In the genomic region with DNA sequence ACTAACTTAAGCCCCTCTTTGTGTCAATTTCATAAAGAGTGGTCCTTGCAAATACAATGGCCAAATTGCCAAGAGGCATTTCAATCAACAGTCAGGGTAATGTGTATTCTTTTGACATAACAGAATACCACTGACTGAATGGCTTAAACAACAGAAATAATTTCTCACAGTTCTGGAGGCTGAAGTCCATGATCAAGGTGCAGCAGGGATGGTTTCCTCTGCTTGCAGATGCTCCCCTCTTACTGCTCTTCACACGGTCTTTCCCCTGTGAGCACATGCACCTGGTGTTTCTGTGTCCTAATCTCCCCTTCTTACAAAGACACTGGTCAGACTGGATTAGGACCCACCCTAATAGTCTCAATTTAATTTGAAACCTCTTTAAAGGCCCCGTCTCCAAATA, we compare ENCODE assay signal across 2 cellular contexts.
TF ChIP-seq lines count a peak whose summit lies in the region.

No MANE protein-coding gene starts in this region.

TF ChIP-seq in WTC11, 78 proteins besides CTCF, POLR2A, EP300 and RAD21:
- TF ChIP-seq, protein P1, sequence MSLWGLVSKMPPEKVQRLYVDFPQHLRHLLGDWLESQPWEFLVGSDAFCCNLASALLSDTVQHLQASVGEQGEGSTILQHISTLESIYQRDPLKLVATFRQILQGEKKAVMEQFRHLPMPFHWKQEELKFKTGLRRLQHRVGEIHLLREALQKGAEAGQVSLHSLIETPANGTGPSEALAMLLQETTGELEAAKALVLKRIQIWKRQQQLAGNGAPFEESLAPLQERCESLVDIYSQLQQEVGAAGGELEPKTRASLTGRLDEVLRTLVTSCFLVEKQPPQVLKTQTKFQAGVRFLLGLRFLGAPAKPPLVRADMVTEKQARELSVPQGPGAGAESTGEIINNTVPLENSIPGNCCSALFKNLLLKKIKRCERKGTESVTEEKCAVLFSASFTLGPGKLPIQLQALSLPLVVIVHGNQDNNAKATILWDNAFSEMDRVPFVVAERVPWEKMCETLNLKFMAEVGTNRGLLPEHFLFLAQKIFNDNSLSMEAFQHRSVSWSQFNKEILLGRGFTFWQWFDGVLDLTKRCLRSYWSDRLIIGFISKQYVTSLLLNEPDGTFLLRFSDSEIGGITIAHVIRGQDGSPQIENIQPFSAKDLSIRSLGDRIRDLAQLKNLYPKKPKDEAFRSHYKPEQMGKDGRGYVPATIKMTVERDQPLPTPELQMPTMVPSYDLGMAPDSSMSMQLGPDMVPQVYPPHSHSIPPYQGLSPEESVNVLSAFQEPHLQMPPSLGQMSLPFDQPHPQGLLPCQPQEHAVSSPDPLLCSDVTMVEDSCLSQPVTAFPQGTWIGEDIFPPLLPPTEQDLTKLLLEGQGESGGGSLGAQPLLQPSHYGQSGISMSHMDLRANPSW (CRISPR knock-in tag; conservative IDR thresholded peaks at IDR 0.05; ENCODE audit: low read depth) = no peak
- TF ChIP-seq CBFB (CRISPR knock-in tag; IDR thresholded peaks at IDR 0.05; ENCODE audit: low read depth) (no peak), ETV6 (CRISPR knock-in tag; IDR thresholded peaks at IDR 0.05) (no peak), SMAD3 (CRISPR knock-in tag; IDR thresholded peaks at IDR 0.05; ENCODE audit: borderline replicate concordance) (no peak), JAZF1 (CRISPR knock-in tag; IDR thresholded peaks at IDR 0.05) (no peak), IRF2 (CRISPR knock-in tag; IDR thresholded peaks at IDR 0.05; ENCODE audit: borderline replicate concordance, low read depth) (no peak), TCF7 (CRISPR knock-in tag; IDR thresholded peaks at IDR 0.05; ENCODE audit: low read depth) (no peak), CREM (CRISPR knock-in tag; IDR thresholded peaks at IDR 0.05) (no peak)
- TF ChIP-seq, protein P2, sequence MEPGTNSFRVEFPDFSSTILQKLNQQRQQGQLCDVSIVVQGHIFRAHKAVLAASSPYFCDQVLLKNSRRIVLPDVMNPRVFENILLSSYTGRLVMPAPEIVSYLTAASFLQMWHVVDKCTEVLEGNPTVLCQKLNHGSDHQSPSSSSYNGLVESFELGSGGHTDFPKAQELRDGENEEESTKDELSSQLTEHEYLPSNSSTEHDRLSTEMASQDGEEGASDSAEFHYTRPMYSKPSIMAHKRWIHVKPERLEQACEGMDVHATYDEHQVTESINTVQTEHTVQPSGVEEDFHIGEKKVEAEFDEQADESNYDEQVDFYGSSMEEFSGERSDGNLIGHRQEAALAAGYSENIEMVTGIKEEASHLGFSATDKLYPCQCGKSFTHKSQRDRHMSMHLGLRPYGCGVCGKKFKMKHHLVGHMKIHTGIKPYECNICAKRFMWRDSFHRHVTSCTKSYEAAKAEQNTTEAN (CRISPR knock-in tag; IDR thresholded peaks at IDR 0.05) = no peak
- TF ChIP-seq, protein P3, sequence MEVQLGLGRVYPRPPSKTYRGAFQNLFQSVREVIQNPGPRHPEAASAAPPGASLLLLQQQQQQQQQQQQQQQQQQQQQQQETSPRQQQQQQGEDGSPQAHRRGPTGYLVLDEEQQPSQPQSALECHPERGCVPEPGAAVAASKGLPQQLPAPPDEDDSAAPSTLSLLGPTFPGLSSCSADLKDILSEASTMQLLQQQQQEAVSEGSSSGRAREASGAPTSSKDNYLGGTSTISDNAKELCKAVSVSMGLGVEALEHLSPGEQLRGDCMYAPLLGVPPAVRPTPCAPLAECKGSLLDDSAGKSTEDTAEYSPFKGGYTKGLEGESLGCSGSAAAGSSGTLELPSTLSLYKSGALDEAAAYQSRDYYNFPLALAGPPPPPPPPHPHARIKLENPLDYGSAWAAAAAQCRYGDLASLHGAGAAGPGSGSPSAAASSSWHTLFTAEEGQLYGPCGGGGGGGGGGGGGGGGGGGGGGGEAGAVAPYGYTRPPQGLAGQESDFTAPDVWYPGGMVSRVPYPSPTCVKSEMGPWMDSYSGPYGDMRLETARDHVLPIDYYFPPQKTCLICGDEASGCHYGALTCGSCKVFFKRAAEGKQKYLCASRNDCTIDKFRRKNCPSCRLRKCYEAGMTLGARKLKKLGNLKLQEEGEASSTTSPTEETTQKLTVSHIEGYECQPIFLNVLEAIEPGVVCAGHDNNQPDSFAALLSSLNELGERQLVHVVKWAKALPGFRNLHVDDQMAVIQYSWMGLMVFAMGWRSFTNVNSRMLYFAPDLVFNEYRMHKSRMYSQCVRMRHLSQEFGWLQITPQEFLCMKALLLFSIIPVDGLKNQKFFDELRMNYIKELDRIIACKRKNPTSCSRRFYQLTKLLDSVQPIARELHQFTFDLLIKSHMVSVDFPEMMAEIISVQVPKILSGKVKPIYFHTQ (CRISPR knock-in tag; IDR thresholded peaks at IDR 0.05) = no peak
- TF ChIP-seq, protein P4, sequence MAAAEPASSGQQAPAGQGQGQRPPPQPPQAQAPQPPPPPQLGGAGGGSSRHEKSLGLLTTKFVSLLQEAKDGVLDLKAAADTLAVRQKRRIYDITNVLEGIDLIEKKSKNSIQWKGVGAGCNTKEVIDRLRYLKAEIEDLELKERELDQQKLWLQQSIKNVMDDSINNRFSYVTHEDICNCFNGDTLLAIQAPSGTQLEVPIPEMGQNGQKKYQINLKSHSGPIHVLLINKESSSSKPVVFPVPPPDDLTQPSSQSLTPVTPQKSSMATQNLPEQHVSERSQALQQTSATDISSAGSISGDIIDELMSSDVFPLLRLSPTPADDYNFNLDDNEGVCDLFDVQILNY (CRISPR knock-in tag; IDR thresholded peaks at IDR 0.05) = no peak

TF ChIP-seq in GM23338, 12 proteins besides CTCF, POLR2A, EP300 and RAD21:
- TF ChIP-seq, protein P5, sequence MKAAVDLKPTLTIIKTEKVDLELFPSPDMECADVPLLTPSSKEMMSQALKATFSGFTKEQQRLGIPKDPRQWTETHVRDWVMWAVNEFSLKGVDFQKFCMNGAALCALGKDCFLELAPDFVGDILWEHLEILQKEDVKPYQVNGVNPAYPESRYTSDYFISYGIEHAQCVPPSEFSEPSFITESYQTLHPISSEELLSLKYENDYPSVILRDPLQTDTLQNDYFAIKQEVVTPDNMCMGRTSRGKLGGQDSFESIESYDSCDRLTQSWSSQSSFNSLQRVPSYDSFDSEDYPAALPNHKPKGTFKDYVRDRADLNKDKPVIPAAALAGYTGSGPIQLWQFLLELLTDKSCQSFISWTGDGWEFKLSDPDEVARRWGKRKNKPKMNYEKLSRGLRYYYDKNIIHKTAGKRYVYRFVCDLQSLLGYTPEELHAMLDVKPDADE (IDR thresholded peaks at IDR 0.05) = no peak
- TF ChIP-seq CREB1 (CRISPR knock-in tag; IDR thresholded peaks at IDR 0.05; ENCODE audit: low read depth) = no peak
- no peak for TF ChIP-seq JUNB (IDR thresholded peaks at IDR 0.05; ENCODE audit: unreplicated experiment)
- TF ChIP-seq STAT1 (IDR thresholded peaks at IDR 0.05; ENCODE audit: unreplicated experiment) = no peak
- TF ChIP-seq NANOG (IDR thresholded peaks at IDR 0.05; ENCODE audit: borderline replicate concordance) = no peak
- TF ChIP-seq ZNF331 (CRISPR knock-in tag; IDR thresholded peaks at IDR 0.05; ENCODE audit: low read depth) = no peak
- TF ChIP-seq, protein P6, sequence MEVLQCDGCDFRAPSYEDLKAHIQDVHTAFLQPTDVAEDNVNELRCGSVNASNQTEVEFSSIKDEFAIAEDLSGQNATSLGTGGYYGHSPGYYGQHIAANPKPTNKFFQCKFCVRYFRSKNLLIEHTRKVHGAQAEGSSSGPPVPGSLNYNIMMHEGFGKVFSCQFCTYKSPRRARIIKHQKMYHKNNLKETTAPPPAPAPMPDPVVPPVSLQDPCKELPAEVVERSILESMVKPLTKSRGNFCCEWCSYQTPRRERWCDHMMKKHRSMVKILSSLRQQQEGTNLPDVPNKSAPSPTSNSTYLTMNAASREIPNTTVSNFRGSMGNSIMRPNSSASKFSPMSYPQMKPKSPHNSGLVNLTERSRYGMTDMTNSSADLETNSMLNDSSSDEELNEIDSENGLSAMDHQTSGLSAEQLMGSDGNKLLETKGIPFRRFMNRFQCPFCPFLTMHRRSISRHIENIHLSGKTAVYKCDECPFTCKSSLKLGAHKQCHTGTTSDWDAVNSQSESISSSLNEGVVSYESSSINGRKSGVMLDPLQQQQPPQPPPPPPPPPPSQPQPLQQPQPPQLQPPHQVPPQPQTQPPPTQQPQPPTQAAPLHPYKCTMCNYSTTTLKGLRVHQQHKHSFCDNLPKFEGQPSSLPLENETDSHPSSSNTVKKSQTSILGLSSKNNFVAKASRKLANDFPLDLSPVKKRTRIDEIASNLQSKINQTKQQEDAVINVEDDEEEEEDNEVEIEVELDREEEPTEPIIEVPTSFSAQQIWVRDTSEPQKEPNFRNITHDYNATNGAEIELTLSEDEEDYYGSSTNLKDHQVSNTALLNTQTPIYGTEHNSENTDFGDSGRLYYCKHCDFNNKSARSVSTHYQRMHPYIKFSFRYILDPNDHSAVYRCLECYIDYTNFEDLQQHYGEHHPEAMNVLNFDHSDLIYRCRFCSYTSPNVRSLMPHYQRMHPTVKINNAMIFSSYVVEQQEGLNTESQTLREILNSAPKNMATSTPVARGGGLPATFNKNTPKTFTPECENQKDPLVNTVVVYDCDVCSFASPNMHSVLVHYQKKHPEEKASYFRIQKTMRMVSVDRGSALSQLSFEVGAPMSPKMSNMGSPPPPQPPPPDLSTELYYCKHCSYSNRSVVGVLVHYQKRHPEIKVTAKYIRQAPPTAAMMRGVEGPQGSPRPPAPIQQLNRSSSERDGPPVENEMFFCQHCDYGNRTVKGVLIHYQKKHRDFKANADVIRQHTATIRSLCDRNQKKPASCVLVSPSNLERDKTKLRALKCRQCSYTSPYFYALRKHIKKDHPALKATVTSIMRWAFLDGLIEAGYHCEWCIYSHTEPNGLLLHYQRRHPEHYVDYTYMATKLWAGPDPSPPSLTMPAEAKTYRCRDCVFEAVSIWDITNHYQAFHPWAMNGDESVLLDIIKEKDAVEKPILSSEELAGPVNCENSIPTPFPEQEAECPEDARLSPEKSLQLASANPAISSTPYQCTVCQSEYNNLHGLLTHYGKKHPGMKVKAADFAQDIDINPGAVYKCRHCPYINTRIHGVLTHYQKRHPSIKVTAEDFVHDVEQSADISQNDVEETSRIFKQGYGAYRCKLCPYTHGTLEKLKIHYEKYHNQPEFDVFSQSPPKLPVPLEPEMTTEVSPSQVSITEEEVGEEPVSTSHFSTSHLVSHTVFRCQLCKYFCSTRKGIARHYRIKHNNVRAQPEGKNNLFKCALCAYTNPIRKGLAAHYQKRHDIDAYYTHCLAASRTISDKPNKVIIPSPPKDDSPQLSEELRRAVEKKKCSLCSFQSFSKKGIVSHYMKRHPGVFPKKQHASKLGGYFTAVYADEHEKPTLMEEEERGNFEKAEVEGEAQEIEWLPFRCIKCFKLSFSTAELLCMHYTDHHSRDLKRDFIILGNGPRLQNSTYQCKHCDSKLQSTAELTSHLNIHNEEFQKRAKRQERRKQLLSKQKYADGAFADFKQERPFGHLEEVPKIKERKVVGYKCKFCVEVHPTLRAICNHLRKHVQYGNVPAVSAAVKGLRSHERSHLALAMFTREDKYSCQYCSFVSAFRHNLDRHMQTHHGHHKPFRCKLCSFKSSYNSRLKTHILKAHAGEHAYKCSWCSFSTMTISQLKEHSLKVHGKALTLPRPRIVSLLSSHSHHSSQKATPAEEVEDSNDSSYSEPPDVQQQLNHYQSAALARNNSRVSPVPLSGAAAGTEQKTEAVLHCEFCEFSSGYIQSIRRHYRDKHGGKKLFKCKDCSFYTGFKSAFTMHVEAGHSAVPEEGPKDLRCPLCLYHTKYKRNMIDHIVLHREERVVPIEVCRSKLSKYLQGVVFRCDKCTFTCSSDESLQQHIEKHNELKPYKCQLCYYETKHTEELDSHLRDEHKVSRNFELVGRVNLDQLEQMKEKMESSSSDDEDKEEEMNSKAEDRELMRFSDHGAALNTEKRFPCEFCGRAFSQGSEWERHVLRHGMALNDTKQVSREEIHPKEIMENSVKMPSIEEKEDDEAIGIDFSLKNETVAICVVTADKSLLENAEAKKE (CRISPR knock-in tag; IDR thresholded peaks at IDR 0.05) = no peak
- TF ChIP-seq EZH2phosphoT487 (IDR thresholded peaks at IDR 0.05; ENCODE audit: unreplicated experiment) = no peak
- no peak for TF ChIP-seq EZH2 (IDR thresholded peaks at IDR 0.05; ENCODE audit: low read depth, unreplicated experiment)
